In the genomic region with DNA sequence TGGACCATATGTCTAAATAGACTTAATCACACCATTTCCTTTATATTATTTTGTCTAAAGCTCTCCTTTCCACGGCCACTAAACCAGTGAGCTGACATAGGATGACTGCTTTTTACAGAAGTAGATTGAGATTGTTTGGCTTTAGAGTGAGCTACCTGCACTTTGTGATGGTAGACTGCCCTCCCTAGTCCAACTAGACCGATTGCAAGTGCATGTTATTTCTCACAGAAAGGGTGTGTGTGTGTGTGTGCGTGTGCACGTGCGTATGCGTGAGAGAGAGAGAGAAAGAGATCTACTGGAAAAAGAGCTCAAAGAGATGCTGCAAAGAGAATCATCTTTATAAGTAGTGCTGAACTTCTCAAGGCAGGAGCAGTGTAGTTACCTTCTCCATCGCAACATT, we compare ENCODE assay signal across 9 cellular contexts.
A peak's percentile ranks its signal among the peaks of the same experiment; 100 is the strongest.
DNase-seq lines count a peak whose midpoint lies in the region; ATAC-seq, FAIRE-seq and TF ChIP-seq lines count a peak whose summit lies in the region.
"Had no signal": no experiment of that assay in that cellular context is flagged by ENCODE, and none has a peak within 500 bp of the region (broad histone marks: within the 10 kb centered on the region; RNA-seq: fewer than 3 reads in every experiment).

No MANE protein-coding gene starts in this region.

- peaks cover 100% of the 10 kb centered on the region for H3K79me2 ChIP-seq in astrocyte (ENCODE audit: insufficient read depth, low read length)

- H3K27me3 Mint-ChIP-seq in astrocyte (ENCODE audit: low read depth, unreplicated experiment): no peaks in the 10 kb centered on the region
- H3K27me3 Mint-ChIP-seq in nephron progenitor cell (ENCODE audit: low read depth, poor library complexity): no peaks in the 10 kb centered on the region

- H2AFZ ChIP-seq in astrocyte (ENCODE audit: low read depth, low read length): no peak overlapping the region

- H3K4me3 ChIP-seq in astrocyte (ENCODE audit: insufficient read depth, low read depth, low read length): no peak overlapping the region
- H3K4me3 ChIP-seq: skin epidermis had no signal

- H3K27ac Mint-ChIP-seq in astrocyte (ENCODE audit: unreplicated experiment): peak overlapping the region; percentile 10
- H3K27ac Mint-ChIP-seq in nephron progenitor cell: peak overlapping the region; percentile 29

- no peak overlapping the region for H3K4me3 Mint-ChIP-seq in astrocyte (ENCODE audit: unreplicated experiment)
- H3K4me3 Mint-ChIP-seq in nephron progenitor cell: no peak overlapping the region

- FAIRE-seq in astrocyte (lab: Jason Lieb, UNC) (no peak), RCC 7860 (lab: Jason Lieb, UNC) (no peak)

- DNase-seq in NCI-H2029 (lab: John Stamatoyannopoulos, UW) (peak; percentile 51), NCI-H2029 treated with DMSO at 0.1 percent for 48 hours (lab: John Stamatoyannopoulos, UW) (no peak), LHCN-M2 (ENCODE audit: low read depth) (peak; percentile 37), astrocyte (ENCODE audit: low read depth) (peak; percentile 18), nephron progenitor cell (no peak), hepatic stellate cell (ENCODE audit: low spot score) (no peak), RCC 7860 (ENCODE audit: low spot score) (no peak)

- no peak for TF ChIP-seq CTCF in astrocyte (IDR thresholded peaks at IDR 0.05; ENCODE audit: insufficient read depth, low read depth, low read length)
- no peak for TF ChIP-seq CTCF in nephron progenitor cell (IDR thresholded peaks at IDR 0.05)

- H3K9me3 ChIP-seq in astrocyte (ENCODE audit: insufficient read depth, low read depth, low read length): peaks cover 3% of the 10 kb centered on the region

- peaks cover 21% of the 10 kb centered on the region for H3K4me1 ChIP-seq in astrocyte (ENCODE audit: insufficient read depth, low read length)

- H3K27me3 ChIP-seq in astrocyte (ENCODE audit: insufficient read depth, low read length): no peaks in the 10 kb centered on the region

- H3K4me1 Mint-ChIP-seq in astrocyte (ENCODE audit: low read depth, unreplicated experiment) (peaks cover 33% of the 10 kb centered on the region), nephron progenitor cell (peaks cover 10% of the 10 kb centered on the region)

- H3K4me2 ChIP-seq in astrocyte (ENCODE audit: low read length): no peak overlapping the region

- H3K9ac ChIP-seq in astrocyte (ENCODE audit: low read length): no peak overlapping the region

- peaks cover 11% of the 10 kb centered on the region for H3K36me3 ChIP-seq in astrocyte (ENCODE audit: insufficient read depth, low read length)

- no peak overlapping the region for H3K27ac ChIP-seq in astrocyte (ENCODE audit: low read depth, low read length)
- H3K27ac ChIP-seq: skin epidermis had no signal

- H4K20me1 ChIP-seq in astrocyte (ENCODE audit: insufficient read depth, low read length): peaks cover 98% of the 10 kb centered on the region

- no peak for ATAC-seq in GM21717 (IDR thresholded peaks at IDR 0.05; ENCODE audit: unreplicated experiment)

- H3K36me3 Mint-ChIP-seq in astrocyte (ENCODE audit: low read depth, unreplicated experiment) (peaks cover 18% of the 10 kb centered on the region), nephron progenitor cell (ENCODE audit: low read depth) (peaks cover 35% of the 10 kb centered on the region)

- H3K9me3 Mint-ChIP-seq in astrocyte (ENCODE audit: unreplicated experiment): peaks cover 4% of the 10 kb centered on the region
- peaks cover 9% of the 10 kb centered on the region for H3K9me3 Mint-ChIP-seq in nephron progenitor cell

Comparison
In these comparisons a context has a peak if more than half of its experiments do, and no peak if none do; other contexts are left out.
1. DNase-seq: peak in NCI-H2029 (single experiment), LHCN-M2 (single experiment) and astrocyte (single experiment); none in NCI-H2029 treated with DMSO at 0.1 percent for 48 hours (single experiment), nephron progenitor cell (single experiment), hepatic stellate cell (single experiment) and RCC 7860 (single experiment).